ENCODE assay signal across 1 cellular context in genomic region chr4:165331316-165331715, GRCh38.
TF ChIP-seq lines count a peak whose summit lies in the region.

No MANE protein-coding gene starts in this region.

TF ChIP-seq in GM23338, 12 proteins besides CTCF, POLR2A, EP300 and RAD21 (continued from another document):
- TF ChIP-seq, protein P1, sequence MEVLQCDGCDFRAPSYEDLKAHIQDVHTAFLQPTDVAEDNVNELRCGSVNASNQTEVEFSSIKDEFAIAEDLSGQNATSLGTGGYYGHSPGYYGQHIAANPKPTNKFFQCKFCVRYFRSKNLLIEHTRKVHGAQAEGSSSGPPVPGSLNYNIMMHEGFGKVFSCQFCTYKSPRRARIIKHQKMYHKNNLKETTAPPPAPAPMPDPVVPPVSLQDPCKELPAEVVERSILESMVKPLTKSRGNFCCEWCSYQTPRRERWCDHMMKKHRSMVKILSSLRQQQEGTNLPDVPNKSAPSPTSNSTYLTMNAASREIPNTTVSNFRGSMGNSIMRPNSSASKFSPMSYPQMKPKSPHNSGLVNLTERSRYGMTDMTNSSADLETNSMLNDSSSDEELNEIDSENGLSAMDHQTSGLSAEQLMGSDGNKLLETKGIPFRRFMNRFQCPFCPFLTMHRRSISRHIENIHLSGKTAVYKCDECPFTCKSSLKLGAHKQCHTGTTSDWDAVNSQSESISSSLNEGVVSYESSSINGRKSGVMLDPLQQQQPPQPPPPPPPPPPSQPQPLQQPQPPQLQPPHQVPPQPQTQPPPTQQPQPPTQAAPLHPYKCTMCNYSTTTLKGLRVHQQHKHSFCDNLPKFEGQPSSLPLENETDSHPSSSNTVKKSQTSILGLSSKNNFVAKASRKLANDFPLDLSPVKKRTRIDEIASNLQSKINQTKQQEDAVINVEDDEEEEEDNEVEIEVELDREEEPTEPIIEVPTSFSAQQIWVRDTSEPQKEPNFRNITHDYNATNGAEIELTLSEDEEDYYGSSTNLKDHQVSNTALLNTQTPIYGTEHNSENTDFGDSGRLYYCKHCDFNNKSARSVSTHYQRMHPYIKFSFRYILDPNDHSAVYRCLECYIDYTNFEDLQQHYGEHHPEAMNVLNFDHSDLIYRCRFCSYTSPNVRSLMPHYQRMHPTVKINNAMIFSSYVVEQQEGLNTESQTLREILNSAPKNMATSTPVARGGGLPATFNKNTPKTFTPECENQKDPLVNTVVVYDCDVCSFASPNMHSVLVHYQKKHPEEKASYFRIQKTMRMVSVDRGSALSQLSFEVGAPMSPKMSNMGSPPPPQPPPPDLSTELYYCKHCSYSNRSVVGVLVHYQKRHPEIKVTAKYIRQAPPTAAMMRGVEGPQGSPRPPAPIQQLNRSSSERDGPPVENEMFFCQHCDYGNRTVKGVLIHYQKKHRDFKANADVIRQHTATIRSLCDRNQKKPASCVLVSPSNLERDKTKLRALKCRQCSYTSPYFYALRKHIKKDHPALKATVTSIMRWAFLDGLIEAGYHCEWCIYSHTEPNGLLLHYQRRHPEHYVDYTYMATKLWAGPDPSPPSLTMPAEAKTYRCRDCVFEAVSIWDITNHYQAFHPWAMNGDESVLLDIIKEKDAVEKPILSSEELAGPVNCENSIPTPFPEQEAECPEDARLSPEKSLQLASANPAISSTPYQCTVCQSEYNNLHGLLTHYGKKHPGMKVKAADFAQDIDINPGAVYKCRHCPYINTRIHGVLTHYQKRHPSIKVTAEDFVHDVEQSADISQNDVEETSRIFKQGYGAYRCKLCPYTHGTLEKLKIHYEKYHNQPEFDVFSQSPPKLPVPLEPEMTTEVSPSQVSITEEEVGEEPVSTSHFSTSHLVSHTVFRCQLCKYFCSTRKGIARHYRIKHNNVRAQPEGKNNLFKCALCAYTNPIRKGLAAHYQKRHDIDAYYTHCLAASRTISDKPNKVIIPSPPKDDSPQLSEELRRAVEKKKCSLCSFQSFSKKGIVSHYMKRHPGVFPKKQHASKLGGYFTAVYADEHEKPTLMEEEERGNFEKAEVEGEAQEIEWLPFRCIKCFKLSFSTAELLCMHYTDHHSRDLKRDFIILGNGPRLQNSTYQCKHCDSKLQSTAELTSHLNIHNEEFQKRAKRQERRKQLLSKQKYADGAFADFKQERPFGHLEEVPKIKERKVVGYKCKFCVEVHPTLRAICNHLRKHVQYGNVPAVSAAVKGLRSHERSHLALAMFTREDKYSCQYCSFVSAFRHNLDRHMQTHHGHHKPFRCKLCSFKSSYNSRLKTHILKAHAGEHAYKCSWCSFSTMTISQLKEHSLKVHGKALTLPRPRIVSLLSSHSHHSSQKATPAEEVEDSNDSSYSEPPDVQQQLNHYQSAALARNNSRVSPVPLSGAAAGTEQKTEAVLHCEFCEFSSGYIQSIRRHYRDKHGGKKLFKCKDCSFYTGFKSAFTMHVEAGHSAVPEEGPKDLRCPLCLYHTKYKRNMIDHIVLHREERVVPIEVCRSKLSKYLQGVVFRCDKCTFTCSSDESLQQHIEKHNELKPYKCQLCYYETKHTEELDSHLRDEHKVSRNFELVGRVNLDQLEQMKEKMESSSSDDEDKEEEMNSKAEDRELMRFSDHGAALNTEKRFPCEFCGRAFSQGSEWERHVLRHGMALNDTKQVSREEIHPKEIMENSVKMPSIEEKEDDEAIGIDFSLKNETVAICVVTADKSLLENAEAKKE (CRISPR knock-in tag; IDR thresholded peaks at IDR 0.05): no peak
- no peak for TF ChIP-seq ZNF114 (CRISPR knock-in tag; IDR thresholded peaks at IDR 0.05)
- TF ChIP-seq EZH2 (IDR thresholded peaks at IDR 0.05; ENCODE audit: low read depth, unreplicated experiment): no peak
